In genomic region chr9:136047775-136048559, GRCh38 we compare ENCODE assay signal across 2 cellular contexts.
TF ChIP-seq lines count a peak whose summit lies in the region.

No MANE protein-coding gene starts in this region.

TF ChIP-seq in IMR-90, 13 proteins besides CTCF, POLR2A, EP300 and RAD21:
- no peak for TF ChIP-seq MAZ (IDR thresholded peaks at IDR 0.05; ENCODE audit: borderline replicate concordance, low read depth, low read length)
- no peak for TF ChIP-seq RFX5 (IDR thresholded peaks at IDR 0.05; ENCODE audit: low read depth, low read length)
- TF ChIP-seq FOS (IDR thresholded peaks at IDR 0.05; ENCODE audit: low read depth, low read length): no peak
- no peak for TF ChIP-seq SMC3 (IDR thresholded peaks at IDR 0.05; ENCODE audit: low read depth, low read length)
- TF ChIP-seq CEBPB (IDR thresholded peaks at IDR 0.05; ENCODE audit: low read depth, low read length): no peak
- TF ChIP-seq ELK1 (IDR thresholded peaks at IDR 0.05; ENCODE audit: borderline replicate concordance, low read depth, low read length): no peak
- no peak for TF ChIP-seq MAFK (IDR thresholded peaks at IDR 0.05; ENCODE audit: low read depth, low read length)
- no peak for TF ChIP-seq BHLHE40 (IDR thresholded peaks at IDR 0.05; ENCODE audit: low read depth, low read length)
- no peak for TF ChIP-seq NFE2L2 (IDR thresholded peaks at IDR 0.05; ENCODE audit: low read depth, low read length)
- no peak for TF ChIP-seq CHD1 (IDR thresholded peaks at IDR 0.05; ENCODE audit: low read depth, low read length)
- TF ChIP-seq RCOR1 (IDR thresholded peaks at IDR 0.05; ENCODE audit: insufficient replicate concordance, low read length): no peak
- no peak for TF ChIP-seq USF2 (IDR thresholded peaks at IDR 0.05; ENCODE audit: low read depth, low read length)
- TF ChIP-seq MXI1 (IDR thresholded peaks at IDR 0.05; ENCODE audit: borderline replicate concordance, low read depth, low read length): no peak

TF ChIP-seq in endothelial cell of umbilical vein, 7 proteins besides CTCF, POLR2A, EP300 and RAD21:
- TF ChIP-seq FOS (IDR thresholded peaks at IDR 0.05; ENCODE audit: borderline replicate concordance, insufficient read depth, low read length): no peak
- no peak for TF ChIP-seq EZH2 (IDR thresholded peaks at IDR 0.05; ENCODE audit: borderline replicate concordance, low read depth, low read length, severe bottlenecking)
TF ChIP-seq in endothelial cell of umbilical vein: peak in this region for 0.
